In genomic region chr11:95081412-95081811, GRCh38 we compare ENCODE assay signal across 13 cellular contexts. TPM values are rescaled to one million over a fixed set of nuclear protein-coding genes. Genes with fewer than 3 reads are reported as not detected.
DNase-seq lines count a peak whose midpoint lies in the region; ATAC-seq and TF ChIP-seq lines count a peak whose summit lies in the region.
"Had no signal": no experiment of that assay in that cellular context is flagged by ENCODE, and none has a peak within 500 bp of the region (broad histone marks: within the 10 kb centered on the region; RNA-seq: fewer than 3 reads in every experiment).

No MANE protein-coding gene starts in this region.

- H3K4me3 ChIP-seq in neural progenitor cell (no peak overlapping the region), tibial nerve (no peak overlapping the region)
- H3K4me3 ChIP-seq: GM12878, SK-N-MC had no signal

- ATAC-seq in GM21717 (IDR thresholded peaks at IDR 0.05; ENCODE audit: unreplicated experiment) (no peak), HG03135 (IDR thresholded peaks at IDR 0.05; ENCODE audit: unreplicated experiment) (no peak)
- ATAC-seq: GM12878 had no signal

- H3K4me2 ChIP-seq in neural progenitor cell = no peak overlapping the region

- no peaks in the 10 kb centered on the region for H3F3A ChIP-seq in neural progenitor cell (ENCODE audit: low read depth)

- no peaks in the 10 kb centered on the region for H3K36me3 ChIP-seq in neural progenitor cell
- H3K36me3 ChIP-seq in tibial nerve = no peaks in the 10 kb centered on the region

- TF ChIP-seq CTCF in neural progenitor cell (IDR thresholded peaks at IDR 0.05) (no peak), tibial nerve (IDR thresholded peaks at IDR 0.05) (no peak)

- H3K9me3 Mint-ChIP-seq in neural progenitor cell = no peaks in the 10 kb centered on the region
- H3K9me3 Mint-ChIP-seq in activated CD4-positive, alpha-beta T cell treated with anti-CD3 and anti-CD28 coated beads, Interleukin-2, amount 10 ng/mL, durations not matched to agents 7 days and 5 days = no peaks in the 10 kb centered on the region
- H3K9me3 Mint-ChIP-seq: activated naive CD8-positive, alpha-beta T cell treated with anti-CD3 and anti-CD28 coated beads, Interleukin-2, amount 10 ng/mL, durations not matched to agents 7 days and 5 days had no signal

- peaks cover 7% of the 10 kb centered on the region for H3K4me1 ChIP-seq in neural progenitor cell
- peaks cover 0 to 77% (median 37%) of the 10 kb centered on the region in 4 donors for H3K4me1 ChIP-seq in tibial nerve

- intact Hi-C loops in head of caudate nucleus (cut with DNase I) = no loop called here

- peak; percentile 37 to 96 for TF ChIP-seq EP300 in tibial nerve (IDR thresholded peaks at IDR 0.05)

- no peak overlapping the region for H3K4me3 Mint-ChIP-seq in neural progenitor cell
- H3K4me3 Mint-ChIP-seq in activated CD4-positive, alpha-beta T cell treated with anti-CD3 and anti-CD28 coated beads, Interleukin-2, amount 10 ng/mL, durations not matched to agents 7 days and 5 days = no peak overlapping the region
- H3K4me3 Mint-ChIP-seq: activated naive CD8-positive, alpha-beta T cell treated with anti-CD3 and anti-CD28 coated beads, Interleukin-2, amount 10 ng/mL, durations not matched to agents 7 days and 5 days had no signal

- peak in 49 of 58 donors; percentile 12 to 85 (median 61) for DNase-seq in anterior cingulate cortex (lab: John Stamatoyannopoulos, UW)
- peak in 41 of 42 donors; percentile 40 to 89 (median 73) for DNase-seq in head of caudate nucleus
- DNase-seq in neural progenitor cell (ENCODE audit: low spot score) = peak; percentile 5
- peak; percentile 72 to 76 for DNase-seq in tibial nerve (ENCODE audit: low spot score in 2 of 2)
- no peak for DNase-seq in activated CD4-positive, alpha-beta T cell treated with anti-CD3 and anti-CD28 coated beads, Interleukin-2, amount 10 ng/mL, durations not matched to agents 7 days and 5 days
- DNase-seq: activated CD4-positive, alpha-beta T cell treated with anti-CD3 and anti-CD28 coated beads, Interleukin-2, amount 50 U/mL, for 1 hour; activated naive CD8-positive, alpha-beta T cell treated with anti-CD3 and anti-CD28 coated beads, Interleukin-2, amount 10 ng/mL, durations not matched to agents 7 days and 5 days; NCI-H526; retina had no signal

- H3K27me3 ChIP-seq in neural progenitor cell = no peaks in the 10 kb centered on the region
- no peaks in the 10 kb centered on the region for H3K27me3 ChIP-seq in tibial nerve

- no peaks in the 10 kb centered on the region for H3K36me3 Mint-ChIP-seq in neural progenitor cell
- H3K36me3 Mint-ChIP-seq in activated CD4-positive, alpha-beta T cell treated with anti-CD3 and anti-CD28 coated beads, Interleukin-2, amount 10 ng/mL, durations not matched to agents 7 days and 5 days (ENCODE audit: low read depth) = no peaks in the 10 kb centered on the region

- CTCF ChIA-PET in activated CD4-positive, alpha-beta T cell treated with anti-CD3 and anti-CD28 coated beads, Interleukin-2, amount 10 ng/mL, durations not matched to agents 7 days and 5 days (lab: Charles Lee) = interaction anchor here (1.3 to 16.1 kb wide), 4 partner anchors 9 to 31 kb away, joined by 3 to 165 read pairs (median 8); partner anchors contain the start of genes ENDOD1 and SRSF8

- H3K27ac ChIP-seq in neural progenitor cell (no peak overlapping the region), tibial nerve (peak overlapping the region; percentile 27 to 96 (median 82))
- H3K27ac ChIP-seq: SK-N-MC had no signal

- POLR2A ChIA-PET in activated CD4-positive, alpha-beta T cell treated with anti-CD3 and anti-CD28 coated beads, Interleukin-2, amount 10 ng/mL, durations not matched to agents 7 days and 5 days (lab: Charles Lee) = no interaction called here

- H3K9me3 ChIP-seq in neural progenitor cell (ENCODE audit: low read depth) (no peaks in the 10 kb centered on the region), tibial nerve (no peaks in the 10 kb centered on the region)

- peak overlapping the region; percentile 54 for H3K27ac Mint-ChIP-seq in neural progenitor cell
- H3K27ac Mint-ChIP-seq in activated CD4-positive, alpha-beta T cell treated with anti-CD3 and anti-CD28 coated beads, Interleukin-2, amount 10 ng/mL, durations not matched to agents 7 days and 5 days = no peak overlapping the region
- H3K27ac Mint-ChIP-seq: activated naive CD8-positive, alpha-beta T cell treated with anti-CD3 and anti-CD28 coated beads, Interleukin-2, amount 10 ng/mL, durations not matched to agents 7 days and 5 days had no signal

- no peaks in the 10 kb centered on the region for H3K79me2 ChIP-seq in neural progenitor cell (ENCODE audit: low read depth)

- H3K4me1 Mint-ChIP-seq in neural progenitor cell = peaks cover 16% of the 10 kb centered on the region
- peaks cover 22% of the 10 kb centered on the region for H3K4me1 Mint-ChIP-seq in activated CD4-positive, alpha-beta T cell treated with anti-CD3 and anti-CD28 coated beads, Interleukin-2, amount 10 ng/mL, durations not matched to agents 7 days and 5 days

- no peak overlapping the region for H3K9ac ChIP-seq in neural progenitor cell

- no peaks in the 10 kb centered on the region for H3K27me3 Mint-ChIP-seq in neural progenitor cell (ENCODE audit: insufficient read depth, low read depth)
- H3K27me3 Mint-ChIP-seq in activated CD4-positive, alpha-beta T cell treated with anti-CD3 and anti-CD28 coated beads, Interleukin-2, amount 10 ng/mL, durations not matched to agents 7 days and 5 days = peaks cover 5% of the 10 kb centered on the region
- H3K27me3 Mint-ChIP-seq: activated naive CD8-positive, alpha-beta T cell treated with anti-CD3 and anti-CD28 coated beads, Interleukin-2, amount 10 ng/mL, durations not matched to agents 7 days and 5 days had no signal

- 22 to 23% methylated on average over 4 of the region's 4 CpGs for WGBS in tibial nerve, 2 donors

- TF ChIP-seq POLR2A in tibial nerve (IDR thresholded peaks at IDR 0.05) = peak; percentile 19 to 31

- no peaks in the 10 kb centered on the region for H4K20me1 ChIP-seq in neural progenitor cell (ENCODE audit: low read depth)

- H2AFZ ChIP-seq in neural progenitor cell (replicated peaks) = peak overlapping the region; percentile 97

RNA-seq across cellular contexts. Expression of gene ENDOD1, which starts 8.2 kb away (rescaled TPM):
- 1.9 and 2.0 TPM in 2 replicates for total RNA-seq in neural progenitor cell (ENCODE audit: low replicate concordance)
- total RNA-seq in tibial nerve = 100 to 1,000 TPM; 106 to 210 (median 154) TPM
- 10 to 100 TPM; 15.8 to 16.8 TPM for total RNA-seq in activated CD4-positive, alpha-beta T cell treated with anti-CD3 and anti-CD28 coated beads, Interleukin-2, amount 10 ng/mL, durations not matched to agents 7 days and 5 days

RNA-seq across cellular contexts. Expression of gene SRSF8, which starts 14.7 kb away (rescaled TPM):
- total RNA-seq in neural progenitor cell (ENCODE audit: low replicate concordance) = 17.6 and 17.8 TPM in 2 replicates
- total RNA-seq in tibial nerve = 10 to 100 TPM; 41.4 to 79.8 (median 49.1) TPM
- total RNA-seq in activated CD4-positive, alpha-beta T cell treated with anti-CD3 and anti-CD28 coated beads, Interleukin-2, amount 10 ng/mL, durations not matched to agents 7 days and 5 days = 10 to 100 TPM; 31.5 to 37.2 TPM

RNA-seq across cellular contexts. Expression of gene KDM4F, which starts 32.2 kb away (rescaled TPM):
- not detected in 2 replicates for total RNA-seq in neural progenitor cell (ENCODE audit: low replicate concordance)
- not detected for total RNA-seq in tibial nerve
- not detected for total RNA-seq in activated CD4-positive, alpha-beta T cell treated with anti-CD3 and anti-CD28 coated beads, Interleukin-2, amount 10 ng/mL, durations not matched to agents 7 days and 5 days
- total RNA-seq: activated naive CD8-positive, alpha-beta T cell treated with anti-CD3 and anti-CD28 coated beads, Interleukin-2, amount 10 ng/mL, durations not matched to agents 7 days and 5 days; GM12878 had no signal

RNA-seq across cellular contexts. Expression of gene KDM4E, which starts 56.4 kb away (rescaled TPM):
- total RNA-seq in neural progenitor cell (ENCODE audit: low replicate concordance) (not detected in 2 replicates), tibial nerve (not detected)
- total RNA-seq in activated CD4-positive, alpha-beta T cell treated with anti-CD3 and anti-CD28 coated beads, Interleukin-2, amount 10 ng/mL, durations not matched to agents 7 days and 5 days = not detected
- total RNA-seq: activated naive CD8-positive, alpha-beta T cell treated with anti-CD3 and anti-CD28 coated beads, Interleukin-2, amount 10 ng/mL, durations not matched to agents 7 days and 5 days; GM12878 had no signal

Comparison
In these comparisons a context has a peak if more than half of its experiments do, and no peak if none do; other contexts are left out.
1. RNA of gene ENDOD1, which starts 8.2 kb away (total RNA-seq): 106 to 210 TPM in tibial nerve; 15.8 to 16.8 TPM in activated CD4-positive, alpha-beta T cell treated with anti-CD3 and anti-CD28 coated beads, Interleukin-2, amount 10 ng/mL, durations not matched to agents 7 days and 5 days and 1.9 to 2.0 TPM in neural progenitor cell; every median in the first group is over 4 times any median in the second.